Comparison of ENCODE assay signal across 19 cellular contexts in the genomic region with DNA sequence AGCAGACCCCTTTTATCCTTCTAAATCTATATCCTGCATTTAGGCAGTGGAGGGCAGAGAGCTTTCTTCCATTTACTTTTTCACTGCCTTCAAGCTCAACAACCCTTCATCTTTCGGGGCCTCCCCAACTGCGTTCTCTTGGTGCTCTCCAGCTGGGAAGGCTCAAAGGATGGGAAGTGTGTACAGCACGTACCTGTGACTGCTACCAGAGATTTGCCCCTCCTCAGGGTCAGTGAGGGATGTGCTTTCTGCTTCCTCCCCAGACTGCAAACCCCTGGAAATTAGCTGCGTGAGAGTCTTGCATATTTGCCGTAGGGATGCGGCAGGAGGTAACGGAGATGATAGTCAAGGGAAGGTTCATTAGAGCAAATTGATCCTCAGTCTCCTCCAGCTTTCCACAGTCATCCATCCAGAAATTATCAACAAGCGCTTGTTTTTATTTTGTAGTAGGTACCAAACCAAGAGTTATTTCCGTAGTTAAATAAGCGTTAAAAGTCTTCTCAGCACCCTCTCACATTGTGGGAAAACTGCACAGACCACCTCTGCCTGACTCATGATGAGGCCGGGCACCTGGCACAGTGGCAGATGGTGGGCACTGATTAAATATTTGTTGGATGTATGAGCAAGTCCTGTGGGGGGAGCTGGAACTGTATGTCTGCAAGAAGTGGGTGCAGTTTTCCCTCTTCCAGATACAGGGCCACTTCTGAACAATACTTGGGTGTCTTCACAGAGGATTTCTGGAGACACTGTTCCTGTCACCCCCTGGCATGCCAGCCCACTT. TPM values are rescaled to one million over a fixed set of nuclear protein-coding genes. Genes with fewer than 3 reads are reported as not detected.
DNase-seq lines count a peak whose midpoint lies in the region; ATAC-seq and TF ChIP-seq lines count a peak whose summit lies in the region.
"Had no signal": no experiment of that assay in that cellular context is flagged by ENCODE, and none has a peak within 500 bp of the region (broad histone marks: within the 10 kb centered on the region; RNA-seq: fewer than 3 reads in every experiment).

No MANE protein-coding gene starts in this region.

- H3K36me3 ChIP-seq in cardiac muscle cell (no peaks in the 10 kb centered on the region), heart right ventricle (no peaks in the 10 kb centered on the region), PC-9 (ENCODE audit: low read depth) (no peaks in the 10 kb centered on the region)
- no peaks in the 10 kb centered on the region for H3K36me3 ChIP-seq in effector memory CD4-positive, alpha-beta T cell (ENCODE audit: control insufficient read depth, insufficient read depth, low read length)
- H3K36me3 ChIP-seq: tibial nerve had no signal

- intact Hi-C loops in heart right ventricle (cut with DNase I), result loop anchor here in 3 of 10 donors (2.0 to 10.0 kb wide), 3 partner anchors 49 to 392 kb away; no protein-coding TSS in a partner anchor
- intact Hi-C loops in PC-9 (cut with micrococcal nuclease; ENCODE audit: unreplicated experiment), result loop anchor here (2.0 kb wide), 2 partner anchors 16 to 42 kb away; a partner anchor contains a TSS
- intact Hi-C loops in natural killer cell (cut with micrococcal nuclease), result loop anchor here (2.0 kb wide), 1 partner anchor 16 kb away; a partner anchor contains a TSS

- H3K4me1 ChIP-seq in cardiac muscle cell (ENCODE audit: low read depth) (peaks cover 42% of the 10 kb centered on the region), heart right ventricle (peaks cover 0 to 34% (median 9%) of the 10 kb centered on the region in 9 donors), PC-9 (replicated peaks; ENCODE audit: insufficient read depth) (peaks cover 25% of the 10 kb centered on the region)
- peaks cover 6% of the 10 kb centered on the region for H3K4me1 ChIP-seq in effector memory CD4-positive, alpha-beta T cell (ENCODE audit: control insufficient read depth, insufficient read depth, low read length, poor library complexity, severe bottlenecking)

- DNase-seq in cardiac muscle cell (ENCODE audit: low read depth in 1 of 2, low spot score in 1 of 2) (no peak), heart right ventricle (no peak), PC-9 (peak; percentile 65 to 71), SK-N-DZ (ENCODE audit: low spot score) (no peak), natural killer cell (no peak)
- no peak for DNase-seq in effector memory CD4-positive, alpha-beta T cell
- DNase-seq: activated gamma-delta T cell treated with Interleukin-2 at 50 U/mL for 16 hours; cortex of kidney; KG1; NCI-H1417 treated with DMSO at 0.1 percent for 48 hours; nucleus accumbens; stimulated activated CD4-positive, alpha-beta T cell treated with anti-CD3 and anti-CD28 coated beads, Interleukin-4, amount 100 ng/mL, for 4 hours had no signal

- ATAC-seq in heart right ventricle (no peak), GM18867 (IDR thresholded peaks at IDR 0.05; ENCODE audit: unreplicated experiment) (no peak), natural killer cell (no peak)
- ATAC-seq: A549; activated CD4-positive, CD25-positive, alpha-beta regulatory T cell treated with anti-CD3 and anti-CD28 coated beads, Interleukin-2, amount 50 U/mL, for 24 hours had no signal

- H3K9me3 Mint-ChIP-seq in nephron (no peaks in the 10 kb centered on the region), natural killer cell (peaks cover 0 to 3% of the 10 kb centered on the region in 2 donors)

- no peak overlapping the region for H2AFZ ChIP-seq in PC-9

- no peak overlapping the region for H3K4me2 ChIP-seq in PC-9
- H3K4me2 ChIP-seq: A549 had no signal

- H3K4me3 Mint-ChIP-seq in nephron (no peak overlapping the region), natural killer cell (no peak overlapping the region)

- H3K27ac ChIP-seq in cardiac muscle cell (peak overlapping the region; percentile 98), heart right ventricle (no peak overlapping the region), PC-9 (no peak overlapping the region)
- H3K27ac ChIP-seq in effector memory CD4-positive, alpha-beta T cell (ENCODE audit: insufficient read depth, low read length, poor library complexity, severe bottlenecking), result no peak overlapping the region
- H3K27ac ChIP-seq: A549, tibial nerve had no signal

- H3K4me3 ChIP-seq in cardiac muscle cell (no peak overlapping the region), heart right ventricle (no peak overlapping the region), PC-9 (no peak overlapping the region)
- H3K4me3 ChIP-seq in effector memory CD4-positive, alpha-beta T cell (ENCODE audit: insufficient read depth, low read depth, low read length, poor library complexity, severe bottlenecking), result no peak overlapping the region
- H3K4me3 ChIP-seq: A549, tibial nerve had no signal

- H3K27ac Mint-ChIP-seq in nephron, result peak overlapping the region; percentile 64 to 80 (median 77)
- H3K27ac Mint-ChIP-seq in natural killer cell, result no peak overlapping the region

- POLR2A ChIA-PET in PC-9 (lab: Charles Lee; ENCODE audit: unreplicated experiment), result no interaction called here

- H3K36me3 Mint-ChIP-seq in nephron (ENCODE audit: low read depth) (no peaks in the 10 kb centered on the region), natural killer cell (no peaks in the 10 kb centered on the region)

- WGBS in heart right ventricle, 2 donors, result 91 to 96% methylated on average over 11 of the region's 11 CpGs

- no TSS peak for BruUV-seq in PC-9 (replicated peaks; lab: Mats Ljungman, UMichigan)

- no peaks in the 10 kb centered on the region for H4K20me1 ChIP-seq in PC-9 (ENCODE audit: insufficient read depth)

- TF ChIP-seq CTCF in cardiac muscle cell (IDR thresholded peaks at IDR 0.05; ENCODE audit: low read depth, low read length), result no peak
- TF ChIP-seq CTCF in heart right ventricle (IDR thresholded peaks at IDR 0.05), result no peak
- TF ChIP-seq CTCF in PC-9 (conservative IDR thresholded peaks at IDR 0.05), result no peak
- no peak for TF ChIP-seq CTCF in nephron (IDR thresholded peaks at IDR 0.05; ENCODE audit: unreplicated experiment in 3 of 3)
- no peak for TF ChIP-seq CTCF in natural killer cell (IDR thresholded peaks at IDR 0.05)

- H3K27me3 Mint-ChIP-seq in nephron (ENCODE audit: low read depth) (no peaks in the 10 kb centered on the region), natural killer cell (ENCODE audit: low read depth in 2 of 2) (peaks cover 0 to 5% of the 10 kb centered on the region in 2 donors)

- peaks cover 57% of the 10 kb centered on the region for H3K4me1 Mint-ChIP-seq in nephron
- H3K4me1 Mint-ChIP-seq in natural killer cell, result peaks cover 22 to 25% of the 10 kb centered on the region in 2 donors

- no peaks in the 10 kb centered on the region for H3K9me3 ChIP-seq in cardiac muscle cell (ENCODE audit: low read depth)
- H3K9me3 ChIP-seq in heart right ventricle, result no peaks in the 10 kb centered on the region
- H3K9me3 ChIP-seq in PC-9 (ENCODE audit: insufficient read depth, low read depth), result no peaks in the 10 kb centered on the region
- no peaks in the 10 kb centered on the region for H3K9me3 ChIP-seq in effector memory CD4-positive, alpha-beta T cell (ENCODE audit: control insufficient read depth, low read length)
- H3K9me3 ChIP-seq: A549, tibial nerve had no signal

- no peaks in the 10 kb centered on the region for H3K79me2 ChIP-seq in PC-9 (ENCODE audit: low read depth)

- CTCF ChIA-PET in PC-9 (lab: Charles Lee), result interaction anchor here (0.5 kb wide), 1 partner anchor 700 kb away, joined by 3 read pairs; no protein-coding TSS in a partner anchor

- H3F3A ChIP-seq in PC-9 (ENCODE audit: insufficient read depth, low read depth), result peaks cover 21% of the 10 kb centered on the region

- H3K9me2 ChIP-seq in PC-9 (ENCODE audit: insufficient read depth), result no peaks in the 10 kb centered on the region

- no peaks in the 10 kb centered on the region for H3K27me3 ChIP-seq in cardiac muscle cell
- H3K27me3 ChIP-seq in heart right ventricle, result no peaks in the 10 kb centered on the region
- H3K27me3 ChIP-seq in PC-9 (ENCODE audit: insufficient read depth, low read depth), result no peaks in the 10 kb centered on the region
- H3K27me3 ChIP-seq in effector memory CD4-positive, alpha-beta T cell (replicated peaks; ENCODE audit: control insufficient read depth, insufficient read depth, low read length, poor library complexity, severe bottlenecking), result no peaks in the 10 kb centered on the region
- H3K27me3 ChIP-seq: tibial nerve had no signal

RNA-seq across cellular contexts. Expression of a gene that starts 5.4 kb away (rescaled TPM):
- total RNA-seq in cardiac muscle cell (222 and 270 TPM in 2 replicates), heart right ventricle (100 to 1,000 TPM in 8 of 10 donors, 10 to 100 TPM in 2; 88.7 to 132 (median 114) TPM), PC-9 (2021) (172 and 174 TPM in 2 replicates), natural killer cell (10 to 100 TPM; 58.9 to 79.4 (median 76.5) TPM)
- polyA plus RNA-seq in cardiac muscle cell (185 and 224 TPM in 2 replicates), heart right ventricle (10 to 100 TPM; 51.0 to 53.0 TPM)
- 153 and 165 TPM in 2 replicates for polyA plus RNA-seq in SK-N-DZ (2014; cell fraction: cytosol; rRNA removed)
- polyA plus RNA-seq in SK-N-DZ (2014; cell fraction: nucleus; rRNA removed), result 147 and 176 TPM in 2 replicates

RNA-seq across cellular contexts. Expression of a gene that starts 16.0 kb away (rescaled TPM):
- total RNA-seq in cardiac muscle cell (31.7 and 34.3 TPM in 2 replicates), heart right ventricle (1 to 10 TPM; 1.9 to 4.7 (median 2.9) TPM), PC-9 (2021) (3.1 and 3.4 TPM in 2 replicates), natural killer cell (1 to 10 TPM; 1.3 to 2.7 (median 1.6) TPM)
- polyA plus RNA-seq in cardiac muscle cell (29.7 and 40.1 TPM in 2 replicates), heart right ventricle (1 to 10 TPM; 2.4 to 4.3 TPM)
- 16.4 and 25.1 TPM in 2 replicates for polyA plus RNA-seq in SK-N-DZ (2014; cell fraction: cytosol; rRNA removed)
- polyA plus RNA-seq in SK-N-DZ (2014; cell fraction: nucleus; rRNA removed), result 18.4 and 21.0 TPM in 2 replicates

RNA-seq across cellular contexts. Expression of a gene that starts 21.8 kb away (rescaled TPM):
- total RNA-seq in cardiac muscle cell, result 4.2 and 5.5 TPM in 2 replicates
- polyA plus RNA-seq in cardiac muscle cell, result 5.7 and 8.3 TPM in 2 replicates
- 10 to 100 TPM in 7 of 10 donors, 1 to 10 TPM in 3; 6.7 to 25.8 (median 16.2) TPM for total RNA-seq in heart right ventricle
- polyA plus RNA-seq in heart right ventricle, result 10 to 100 TPM; 25.6 to 33.0 TPM
- not detected in 2 replicates for total RNA-seq in PC-9 (2021)
- polyA plus RNA-seq in SK-N-DZ (2014; cell fraction: cytosol; rRNA removed), result 46.2 and 52.4 TPM in 2 replicates
- 69.4 and 86.4 TPM in 2 replicates for polyA plus RNA-seq in SK-N-DZ (2014; cell fraction: nucleus; rRNA removed)
- not detected for total RNA-seq in natural killer cell
- total RNA-seq: NCI-H460; T-helper 1 cell treated with Interleukin-12 subunit alpha and Interleukin-12 subunit beta and Interleukin-4 antibody, amounts not matched to agents 30 ng/mL and 1 ng/mL, for 36 hours had no signal
- polyA plus RNA-seq: A549 had no signal

RNA-seq across cellular contexts. Expression of a gene that starts 39.8 kb away (rescaled TPM):
- total RNA-seq in cardiac muscle cell (1.5 and 4.8 TPM in 2 replicates), heart right ventricle (1 to 10 TPM; 2.6 to 7.0 (median 3.5) TPM), PC-9 (2021) (24.1 and 34.5 TPM in 2 replicates), natural killer cell (1 to 10 TPM; 5.1 to 8.3 (median 7.2) TPM)
- polyA plus RNA-seq in cardiac muscle cell (2.2 and 2.4 TPM in 2 replicates), heart right ventricle (1 to 10 TPM; 2.7 to 3.5 TPM)
- polyA plus RNA-seq in SK-N-DZ (2014; cell fraction: cytosol; rRNA removed), result 3.4 TPM in 1 of 2 replicates, not detected in the other
- 0.26 and 1.4 TPM in 2 replicates for polyA plus RNA-seq in SK-N-DZ (2014; cell fraction: nucleus; rRNA removed)
- total RNA-seq: NCI-H460 had no signal

RNA-seq across cellular contexts. Expression of a gene that starts 40.0 kb away (rescaled TPM):
- total RNA-seq in cardiac muscle cell, result 34.0 and 34.5 TPM in 2 replicates
- polyA plus RNA-seq in cardiac muscle cell, result 30.0 and 31.4 TPM in 2 replicates
- 1 to 10 TPM; 3.0 to 5.0 (median 3.9) TPM for total RNA-seq in heart right ventricle
- polyA plus RNA-seq in heart right ventricle, result 1 to 10 TPM; 1.2 to 6.4 TPM
- total RNA-seq in PC-9 (2021), result 34.8 and 42.3 TPM in 2 replicates
- polyA plus RNA-seq in SK-N-DZ (2014; cell fraction: cytosol; rRNA removed), result 87.8 and 98.1 TPM in 2 replicates
- 56.6 and 67.9 TPM in 2 replicates for polyA plus RNA-seq in SK-N-DZ (2014; cell fraction: nucleus; rRNA removed)
- 10 to 100 TPM in 2 of 3 donors, 1 to 10 TPM in 1; 7.3 to 16.7 (median 13.7) TPM for total RNA-seq in natural killer cell

Comparison
In these comparisons a context has a peak if more than half of its experiments do, and no peak if none do; other contexts are left out.
1. DNase-seq: peak in PC-9 (2 of 2); none in cardiac muscle cell (0 of 2), heart right ventricle (0 of 2), effector memory CD4-positive, alpha-beta T cell (0 of 3), SK-N-DZ (single experiment) and natural killer cell (single experiment).
2. H3K27ac Mint-ChIP-seq: peak in nephron (3 of 3); none in natural killer cell (0 of 2).